30 cellular contexts compared by ENCODE assay signal in genomic region chr20:31926493-31926892, GRCh38. TPM values are rescaled to one million over a fixed set of nuclear protein-coding genes. Genes with fewer than 3 reads are reported as not detected.
"Had no signal": no experiment of that assay in that cellular context is flagged by ENCODE, and none has a peak within 500 bp of the region (broad histone marks: within the 10 kb centered on the region; RNA-seq: fewer than 3 reads in every experiment).

No MANE protein-coding gene starts in this region.

- ATAC-seq: gastrocnemius medialis, heart right ventricle, left cardiac atrium, left lung, left ventricle myocardium superior, mucosa of descending colon had no signal

- H3K4me3 ChIP-seq: coronary artery, dorsolateral prefrontal cortex, esophagus muscularis mucosa, gastrocnemius medialis, heart right ventricle, left lung, lower lobe of right lung, mucosa of descending colon had no signal

- H3K9me3 ChIP-seq: esophagus muscularis mucosa, gastrocnemius medialis, heart right ventricle, left lung, lower lobe of right lung, mucosa of descending colon had no signal

- H3K36me3 ChIP-seq: esophagus muscularis mucosa, gastrocnemius medialis, heart right ventricle, left lung, lower lobe of right lung had no signal

- H3K4me1 ChIP-seq: esophagus muscularis mucosa, gastrocnemius medialis, heart right ventricle, left lung, lower lobe of right lung had no signal

- H3K27ac ChIP-seq: coronary artery, dorsolateral prefrontal cortex, esophagus muscularis mucosa, gastrocnemius medialis, heart right ventricle, left lung, lower lobe of right lung had no signal

- FAIRE-seq: colon, endothelial cell of umbilical vein, islet of Langerhans, keratinocyte had no signal

- H3K27me3 ChIP-seq: dorsolateral prefrontal cortex had no signal

- DNase-seq: dermis blood vessel endothelial cell; dorsolateral prefrontal cortex; effector CD4-positive, alpha-beta T cell; effector memory CD4-positive, alpha-beta T cell; foreskin fibroblast; foreskin melanocyte; gastrocnemius medialis; glutamatergic neuron; head of caudate nucleus; heart right ventricle; hippocampal formation; left cardiac atrium; left lung; left ventricle myocardium superior; lower lobe of right lung; mesenchymal stem cell; mucosa of descending colon had no signal

RNA-seq across cellular contexts. Expression of gene XKR7, which starts 41.5 kb away (rescaled TPM):
- total RNA-seq: dermis blood vessel endothelial cell, esophagus muscularis mucosa, gastrocnemius medialis, glomerular endothelial cell, heart right ventricle, left cardiac atrium, left ventricle myocardium superior, lower leg skin, lung microvascular endothelial cell, mesenteric fat pad, myocyte had no signal
- polyA plus RNA-seq: endothelial cell of umbilical vein, heart right ventricle, keratinocyte had no signal

RNA-seq across cellular contexts. Expression of gene TTLL9, which starts 56.1 kb away (rescaled TPM):
- total RNA-seq: dermis blood vessel endothelial cell, endothelial cell of umbilical vein, epithelial cell of proximal tubule, gastrocnemius medialis, kidney epithelial cell, left ventricle myocardium superior, myocyte had no signal
- polyA plus RNA-seq: keratinocyte had no signal

RNA-seq across cellular contexts. Expression of gene DUSP15, which starts 56.2 kb away (rescaled TPM):
- total RNA-seq: endothelial cell of umbilical vein, epithelial cell of proximal tubule had no signal
- polyA plus RNA-seq: keratinocyte had no signal
